ENCODE assay signal across 36 cellular contexts in genomic region chr1:160194737-160195059, GRCh38. TPM values are rescaled to one million over a fixed set of nuclear protein-coding genes. Genes with fewer than 3 reads are reported as not detected.
"Had no signal": no experiment of that assay in that cellular context is flagged by ENCODE, and none has a peak within 500 bp of the region (broad histone marks: within the 10 kb centered on the region; RNA-seq: fewer than 3 reads in every experiment).

No MANE protein-coding gene starts in this region.

- H3K36me3 Mint-ChIP-seq: activated CD4-positive, alpha-beta memory T cell treated with anti-CD3 and anti-CD28 coated beads for 36 hours; activated CD8-positive, alpha-beta memory T cell treated with anti-CD3 and anti-CD28 coated beads, Interleukin-2, amount 10 ng/mL, durations not matched to agents 7 days and 5 days; activated naive CD4-positive, alpha-beta T cell treated with anti-CD3 and anti-CD28 coated beads, Interleukin-2, amount 50 U/mL, for 24 hours; activated naive CD8-positive, alpha-beta T cell treated with anti-CD3 and anti-CD28 coated beads for 36 hours; brain had no signal

- H3K4me1 ChIP-seq: colonic mucosa had no signal

- H3K9me3 Mint-ChIP-seq: activated CD4-positive, alpha-beta memory T cell treated with anti-CD3 and anti-CD28 coated beads for 36 hours; activated CD4-positive, alpha-beta T cell treated with anti-CD3 and anti-CD28 coated beads, Interleukin-2, amount 10 ng/mL, durations not matched to agents 24 days and 14 days; activated naive CD4-positive, alpha-beta T cell treated with anti-CD3 and anti-CD28 coated beads for 36 hours; activated naive CD4-positive, alpha-beta T cell treated with anti-CD3 and anti-CD28 coated beads, Interleukin-2, amount 50 U/mL, for 24 hours; activated naive CD8-positive, alpha-beta T cell treated with anti-CD3 and anti-CD28 coated beads for 36 hours; activated T-helper 1 cell treated with anti-CD3 and anti-CD28 coated beads, Interleukin-12 subunit alpha, Interleukin-12 subunit beta, Interleukin-2, Interleukin-4 antibody, amounts not matched to agents 30 ng/mL and 10 ng/mL and 1 ng/mL, durations not matched to agents 14 hours and 24 hours and 36 hours; activated T-helper 2 cell treated with anti-CD3 and anti-CD28 coated beads, Interferon-gamma antibody, Interleukin-2, Interleukin-4, amounts not matched to agents 10 μg/mL and 5 μg/mL and 100 μg/mL, durations not matched to agents 14 hours and 24 hours and 36 hours; brain had no signal

- H3K27me3 ChIP-seq: ascending aorta, breast epithelium, cardiac muscle cell, colonic mucosa, esophagus squamous epithelium had no signal

- H3K4me1 Mint-ChIP-seq: activated CD4-positive, alpha-beta T cell treated with anti-CD3 and anti-CD28 coated beads for 36 hours; activated CD4-positive, alpha-beta T cell treated with anti-CD3 and anti-CD28 coated beads, Interleukin-2, amount 10 ng/mL, durations not matched to agents 24 days and 14 days; activated CD8-positive, alpha-beta memory T cell treated with anti-CD3 and anti-CD28 coated beads, Interleukin-2, amount 10 ng/mL, durations not matched to agents 7 days and 5 days; activated naive CD4-positive, alpha-beta T cell treated with anti-CD3 and anti-CD28 coated beads, Interleukin-2, amount 50 U/mL, for 24 hours; activated naive CD8-positive, alpha-beta T cell treated with anti-CD3 and anti-CD28 coated beads for 36 hours had no signal

- H3K4me3 Mint-ChIP-seq: activated CD4-positive, alpha-beta memory T cell treated with anti-CD3 and anti-CD28 coated beads for 36 hours; activated CD4-positive, alpha-beta T cell treated with anti-CD3 and anti-CD28 coated beads for 36 hours; activated CD4-positive, alpha-beta T cell treated with anti-CD3 and anti-CD28 coated beads, Interleukin-2, amount 10 ng/mL, durations not matched to agents 24 days and 14 days; activated CD8-positive, alpha-beta memory T cell treated with anti-CD3 and anti-CD28 coated beads, Interleukin-2, amount 10 ng/mL, durations not matched to agents 7 days and 5 days; activated CD8-positive, alpha-beta T cell treated with anti-CD3 and anti-CD28 coated beads, Interleukin-2, amount 10 ng/mL, durations not matched to agents 7 days and 5 days; activated naive CD4-positive, alpha-beta T cell treated with anti-CD3 and anti-CD28 coated beads for 36 hours; activated naive CD4-positive, alpha-beta T cell treated with anti-CD3 and anti-CD28 coated beads, Interleukin-2, amount 50 U/mL, for 24 hours; activated naive CD8-positive, alpha-beta T cell treated with anti-CD3 and anti-CD28 coated beads for 36 hours; activated T-helper 1 cell treated with anti-CD3 and anti-CD28 coated beads, Interleukin-12 subunit alpha, Interleukin-12 subunit beta, Interleukin-2, Interleukin-4 antibody, amounts not matched to agents 30 ng/mL and 10 ng/mL and 1 ng/mL, durations not matched to agents 14 hours and 24 hours and 36 hours; brain had no signal

- H3K27ac ChIP-seq: ascending aorta, breast epithelium, cardiac muscle cell, colonic mucosa, epithelial cell of prostate, esophagus squamous epithelium had no signal

- DNase-seq: activated CD4-positive, alpha-beta memory T cell treated with anti-CD3 and anti-CD28 coated beads for 36 hours; activated CD4-positive, alpha-beta T cell treated with anti-CD3 and anti-CD28 coated beads for 36 hours; activated CD4-positive, alpha-beta T cell treated with anti-CD3 and anti-CD28 coated beads, Interleukin-2, amount 10 ng/mL, durations not matched to agents 24 days and 14 days; activated CD4-positive, CD25-positive, alpha-beta regulatory T cell; activated CD4-positive, CD25-positive, alpha-beta regulatory T cell treated with anti-CD3 and anti-CD28 coated beads, Interleukin-2, amount 50 U/mL, for 72 hours; activated CD8-positive, alpha-beta memory T cell treated with anti-CD3 and anti-CD28 coated beads, Interleukin-2, amount 10 ng/mL, durations not matched to agents 7 days and 5 days; activated CD8-positive, alpha-beta memory T cell treated with anti-CD3 and anti-CD28 coated beads, Interleukin-2, amount 50 U/mL, for 4 hours; activated CD8-positive, alpha-beta T cell treated with anti-CD3 and anti-CD28 coated beads, Interleukin-2, amount 10 ng/mL, durations not matched to agents 7 days and 5 days; activated effector memory CD4-positive, alpha-beta T cell treated with anti-CD3 and anti-CD28 coated beads, Interleukin-2, amount 50 U/mL, for 16 hours; activated naive CD4-positive, alpha-beta T cell treated with anti-CD3 and anti-CD28 coated beads for 36 hours; activated naive CD8-positive, alpha-beta T cell treated with anti-CD3 and anti-CD28 coated beads for 36 hours; activated T-cell treated with anti-CD3 and anti-CD28 coated beads, Interleukin-2, amount 50 U/mL, for 1 hour; activated T-cell treated with anti-CD3 and anti-CD28 coated beads, Interleukin-2, amount 50 U/mL, for 48 hours; central memory CD4-positive, alpha-beta T cell; cerebellar nuclear complex; colonic mucosa; effector CD8-positive, alpha-beta T cell; esophagus squamous epithelium; foreskin melanocyte; head of caudate nucleus; T-helper 2 cell had no signal

- H3K4me3 ChIP-seq: ascending aorta, breast epithelium, cardiac muscle cell, colonic mucosa, esophagus squamous epithelium had no signal

- H3K27me3 Mint-ChIP-seq: activated CD4-positive, alpha-beta memory T cell treated with anti-CD3 and anti-CD28 coated beads for 36 hours; activated CD4-positive, alpha-beta T cell treated with anti-CD3 and anti-CD28 coated beads for 36 hours; activated CD4-positive, alpha-beta T cell treated with anti-CD3 and anti-CD28 coated beads, Interleukin-2, amount 10 ng/mL, durations not matched to agents 24 days and 14 days; activated naive CD4-positive, alpha-beta T cell treated with anti-CD3 and anti-CD28 coated beads, Interleukin-2, amount 50 U/mL, for 24 hours; activated naive CD8-positive, alpha-beta T cell treated with anti-CD3 and anti-CD28 coated beads for 36 hours; brain had no signal

- H3K27ac Mint-ChIP-seq: activated CD4-positive, alpha-beta memory T cell treated with anti-CD3 and anti-CD28 coated beads for 36 hours; activated CD4-positive, alpha-beta T cell treated with anti-CD3 and anti-CD28 coated beads for 36 hours; activated CD4-positive, alpha-beta T cell treated with anti-CD3 and anti-CD28 coated beads, Interleukin-2, amount 10 ng/mL, durations not matched to agents 24 days and 14 days; activated CD8-positive, alpha-beta memory T cell treated with anti-CD3 and anti-CD28 coated beads, Interleukin-2, amount 10 ng/mL, durations not matched to agents 7 days and 5 days; activated CD8-positive, alpha-beta T cell treated with anti-CD3 and anti-CD28 coated beads, Interleukin-2, amount 10 ng/mL, durations not matched to agents 7 days and 5 days; activated naive CD4-positive, alpha-beta T cell treated with anti-CD3 and anti-CD28 coated beads for 36 hours; activated naive CD4-positive, alpha-beta T cell treated with anti-CD3 and anti-CD28 coated beads, Interleukin-2, amount 50 U/mL, for 24 hours; activated naive CD8-positive, alpha-beta T cell treated with anti-CD3 and anti-CD28 coated beads for 36 hours; activated T-helper 1 cell treated with anti-CD3 and anti-CD28 coated beads, Interleukin-12 subunit alpha, Interleukin-12 subunit beta, Interleukin-2, Interleukin-4 antibody, amounts not matched to agents 30 ng/mL and 10 ng/mL and 1 ng/mL, durations not matched to agents 14 hours and 24 hours and 36 hours; activated T-helper 2 cell treated with anti-CD3 and anti-CD28 coated beads, Interferon-gamma antibody, Interleukin-2, Interleukin-4, amounts not matched to agents 10 μg/mL and 5 μg/mL and 100 μg/mL, durations not matched to agents 14 hours and 24 hours and 36 hours; brain had no signal

- H3K36me3 ChIP-seq: ascending aorta, breast epithelium, cardiac muscle cell, colonic mucosa, esophagus squamous epithelium had no signal

- ATAC-seq: activated CD4-positive, alpha-beta T cell treated with anti-CD3 and anti-CD28 coated beads for 36 hours; activated CD8-positive, alpha-beta memory T cell treated with anti-CD3 and anti-CD28 coated beads, Interleukin-2, amount 10 ng/mL, durations not matched to agents 7 days and 5 days; activated CD8-positive, alpha-beta T cell treated with anti-CD3 and anti-CD28 coated beads, Interleukin-2, amount 10 ng/mL, durations not matched to agents 7 days and 5 days had no signal

- H3K9me3 ChIP-seq: ascending aorta, breast epithelium, colonic mucosa, esophagus squamous epithelium had no signal

- FAIRE-seq: endometrium, endothelial cell of umbilical vein had no signal

RNA-seq across cellular contexts. Expression of gene CASQ1, which starts 4.3 kb away (rescaled TPM):
- total RNA-seq: activated CD4-positive, alpha-beta memory T cell treated with anti-CD3 and anti-CD28 coated beads for 36 hours; activated CD4-positive, alpha-beta T cell treated with anti-CD3 and anti-CD28 coated beads for 36 hours; activated CD4-positive, alpha-beta T cell treated with anti-CD3 and anti-CD28 coated beads, Interleukin-2, amount 10 ng/mL, durations not matched to agents 24 days and 14 days; activated CD8-positive, alpha-beta memory T cell treated with anti-CD3 and anti-CD28 coated beads for 36 hours; activated CD8-positive, alpha-beta T cell treated with anti-CD3 and anti-CD28 coated beads, Interleukin-2, amount 10 ng/mL, durations not matched to agents 7 days and 5 days; activated naive CD4-positive, alpha-beta T cell treated with anti-CD3 and anti-CD28 coated beads for 36 hours; activated naive CD8-positive, alpha-beta T cell treated with anti-CD3 and anti-CD28 coated beads for 36 hours; activated T-helper 1 cell treated with anti-CD3 and anti-CD28 coated beads, Interleukin-12 subunit alpha, Interleukin-12 subunit beta, Interleukin-2, Interleukin-4 antibody, amounts not matched to agents 30 ng/mL and 10 ng/mL and 1 ng/mL, durations not matched to agents 14 hours and 24 hours and 36 hours; ascending aorta; colonic mucosa; dermis microvascular lymphatic vessel endothelial cell; endothelial cell of umbilical vein; fibroblast of villous mesenchyme; T-helper 1 cell treated with Interleukin-12 subunit alpha and Interleukin-12 subunit beta and Interleukin-4 antibody, amounts not matched to agents 30 ng/mL and 1 ng/mL, for 36 hours had no signal
- polyA plus RNA-seq: endothelial cell of umbilical vein had no signal

RNA-seq across cellular contexts. Expression of gene ATP1A4, which starts 43.3 kb away (rescaled TPM):
- total RNA-seq: activated CD4-positive, alpha-beta memory T cell treated with anti-CD3 and anti-CD28 coated beads for 36 hours; activated CD4-positive, alpha-beta T cell treated with anti-CD3 and anti-CD28 coated beads for 36 hours; activated CD4-positive, alpha-beta T cell treated with anti-CD3 and anti-CD28 coated beads, Interleukin-2, amount 10 ng/mL, durations not matched to agents 24 days and 14 days; activated CD8-positive, alpha-beta memory T cell treated with anti-CD3 and anti-CD28 coated beads for 36 hours; activated CD8-positive, alpha-beta T cell treated with anti-CD3 and anti-CD28 coated beads, Interleukin-2, amount 10 ng/mL, durations not matched to agents 7 days and 5 days; activated naive CD4-positive, alpha-beta T cell treated with anti-CD3 and anti-CD28 coated beads for 36 hours; activated naive CD8-positive, alpha-beta T cell treated with anti-CD3 and anti-CD28 coated beads for 36 hours; activated T-helper 1 cell treated with anti-CD3 and anti-CD28 coated beads, Interleukin-12 subunit alpha, Interleukin-12 subunit beta, Interleukin-2, Interleukin-4 antibody, amounts not matched to agents 30 ng/mL and 10 ng/mL and 1 ng/mL, durations not matched to agents 14 hours and 24 hours and 36 hours; ascending aorta; colonic mucosa; dermis microvascular lymphatic vessel endothelial cell; endothelial cell of umbilical vein; fibroblast of lung; fibroblast of villous mesenchyme; T-helper 1 cell treated with Interleukin-12 subunit alpha and Interleukin-12 subunit beta and Interleukin-4 antibody, amounts not matched to agents 30 ng/mL and 1 ng/mL, for 36 hours had no signal
- polyA plus RNA-seq: endothelial cell of umbilical vein, fibroblast of lung had no signal
